9 cellular contexts compared by ENCODE assay signal in the genomic region with DNA sequence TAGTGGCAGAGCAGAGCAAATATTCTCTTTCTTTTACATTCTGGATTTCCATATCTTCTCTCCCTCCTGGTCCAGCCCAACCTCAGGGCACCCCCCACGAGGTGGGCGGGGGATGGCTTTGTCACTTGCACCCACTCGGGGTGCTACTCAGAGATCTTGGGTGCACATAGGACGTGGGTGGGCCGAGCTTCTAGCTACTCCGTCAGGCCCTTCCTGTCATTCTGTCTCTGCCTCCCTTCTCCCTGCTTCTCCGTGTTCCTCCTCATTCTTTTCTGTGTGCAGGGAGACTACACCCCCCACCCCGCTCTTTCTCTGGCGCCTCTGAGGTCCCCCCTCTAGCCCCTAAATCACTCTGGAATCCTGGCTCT. TPM values are rescaled to one million over a fixed set of nuclear protein-coding genes. Genes with fewer than 3 reads are reported as not detected.
A peak's percentile ranks its signal among the peaks of the same experiment; 100 is the strongest.
DNase-seq lines count a peak whose midpoint lies in the region; ATAC-seq and TF ChIP-seq lines count a peak whose summit lies in the region.
"Had no signal": no experiment of that assay in that cellular context is flagged by ENCODE, and none has a peak within 500 bp of the region (broad histone marks: within the 10 kb centered on the region; RNA-seq: fewer than 3 reads in every experiment).

No MANE protein-coding gene starts in this region.

- TF ChIP-seq CTCF in heart right ventricle (IDR thresholded peaks at IDR 0.05) (no peak), coronary artery (IDR thresholded peaks at IDR 0.05) (no peak)

- intact Hi-C loops in heart right ventricle (cut with DNase I) (loop anchor here in 1 of 10 donors (2.0 kb wide), 1 partner anchor 16 kb away; no protein-coding TSS in a partner anchor), Right ventricle myocardium inferior (cut with DNase I) (no loop called here), aorta (cut with DNase I) (loop anchor here in 1 of 2 donors (2.0 kb wide), 1 partner anchor 50 kb away; no protein-coding TSS in a partner anchor)

- no peaks in the 10 kb centered on the region for H3K27me3 ChIP-seq in heart right ventricle
- H3K27me3 ChIP-seq in muscle layer of duodenum (ENCODE audit: low read depth, low read length): no peaks in the 10 kb centered on the region
- no peaks in the 10 kb centered on the region for H3K27me3 ChIP-seq in aorta (ENCODE audit: control insufficient read depth in 1 of 2, insufficient read depth in 2 of 2, low read length in 1 of 2)

- H3K4me1 ChIP-seq in heart right ventricle: peaks cover 20 to 61% (median 49%) of the 10 kb centered on the region in 9 donors
- H3K4me1 ChIP-seq in muscle layer of duodenum (ENCODE audit: control insufficient read depth in 1 of 2, insufficient read depth in 2 of 2, low read length in 2 of 2): peaks cover 0 to 26% of the 10 kb centered on the region in 2 donors
- no peaks in the 10 kb centered on the region for H3K4me1 ChIP-seq in aorta (ENCODE audit: control insufficient read depth in 1 of 2, insufficient read depth in 2 of 2, low read length in 2 of 2)

- H3K4me3 ChIP-seq in heart right ventricle (peak overlapping the region in 8 of 10 donors; percentile 4 to 41 (median 32)), coronary artery (peak overlapping the region; percentile 71), muscle layer of duodenum (ENCODE audit: low read depth in 1 of 2, low read length in 2 of 2) (peak overlapping the region; percentile 26 to 43), aorta (ENCODE audit: low read length in 2 of 2) (peak overlapping the region in 1 of 2 donors; percentile 15)

- 37 to 45% methylated on average over 9 of the region's 9 CpGs for WGBS in heart right ventricle, 2 donors
- 3 to 9% methylated on average over 9 of the region's 9 CpGs for WGBS in aorta, 2 donors

- ATAC-seq in heart right ventricle (peak in 5 of 8 donors; percentile 1 to 15 (median 3)), Right ventricle myocardium inferior (no peak), aorta (ENCODE audit: low FRiP score) (peak; percentile 20), HG02798 (IDR thresholded peaks at IDR 0.05; ENCODE audit: poor library complexity, unreplicated experiment) (no peak)

- H3K27ac ChIP-seq in heart right ventricle (peak overlapping the region; percentile 59 to 95 (median 82)), coronary artery (peak overlapping the region; percentile 90 to 98), muscle layer of duodenum (ENCODE audit: low read length) (peak overlapping the region; percentile 51), aorta (ENCODE audit: low read depth in 1 of 2, low read length in 2 of 2) (peak overlapping the region; percentile 74 to 96)

- DNase-seq in heart right ventricle (no peak), Right ventricle myocardium inferior (ENCODE audit: missing footprints) (no peak), coronary artery (ENCODE audit: low spot score) (no peak), aorta (peak in 1 of 2 donors; percentile 57), NCI-H1436 (lab: John Stamatoyannopoulos, UW) (no peak)
- DNase-seq in stimulated activated CD4-positive, alpha-beta T cell treated with anti-CD3 and anti-CD28 coated beads, Interleukin-2, amount 100 ng/mL, for 48 hours: no peak
- DNase-seq: KG1 had no signal

- H3K9me3 ChIP-seq in heart right ventricle (no peaks in the 10 kb centered on the region), muscle layer of duodenum (ENCODE audit: control insufficient read depth in 1 of 2, low read length in 2 of 2) (no peaks in the 10 kb centered on the region), aorta (ENCODE audit: control insufficient read depth, low read length) (no peaks in the 10 kb centered on the region)

- H3K36me3 ChIP-seq in heart right ventricle (peaks cover 0 to 64% (median 15%) of the 10 kb centered on the region in 9 donors), muscle layer of duodenum (ENCODE audit: control insufficient read depth in 1 of 2, insufficient read depth in 2 of 2, low read length in 2 of 2) (peaks cover 19 to 34% of the 10 kb centered on the region in 2 donors), aorta (ENCODE audit: control insufficient read depth in 1 of 2, insufficient read depth in 2 of 2, low read length in 1 of 2) (no peaks in the 10 kb centered on the region)

RNA-seq across cellular contexts. Expression of gene PCDHGC5, which starts 19.5 kb away (rescaled TPM):
- 1 to 10 TPM; 2.2 to 4.9 (median 3.3) TPM for total RNA-seq in heart right ventricle
- polyA plus RNA-seq in heart right ventricle: 10 to 100 TPM in 1 of 2 donors, under 1 TPM in 1; 0.38 to 10.2 TPM
- 2.4 TPM for total RNA-seq in Right ventricle myocardium inferior
- total RNA-seq in aorta: 1 to 10 TPM; 2.8 to 6.3 TPM
- under 1 TPM; 0.25 to 0.84 TPM for polyA plus RNA-seq in aorta

RNA-seq across cellular contexts. Expression of gene PCDHGC4, which starts 23.6 kb away (rescaled TPM):
- 1 to 10 TPM; 1.7 to 4.3 (median 3.1) TPM for total RNA-seq in heart right ventricle
- 1 to 10 TPM in 1 of 2 donors, under 1 TPM in 1; 0.12 to 5.0 TPM for polyA plus RNA-seq in heart right ventricle
- total RNA-seq in Right ventricle myocardium inferior: 2.4 TPM
- 1 to 10 TPM; 2.8 to 6.1 TPM for total RNA-seq in aorta
- under 1 TPM; 0.05 to 0.38 TPM for polyA plus RNA-seq in aorta

RNA-seq across cellular contexts. Expression of gene PCDHGC3, which starts 32.7 kb away (rescaled TPM):
- 10 to 100 TPM; 12.8 to 19.5 (median 15.9) TPM for total RNA-seq in heart right ventricle
- polyA plus RNA-seq in heart right ventricle: 10 to 100 TPM; 43.4 to 48.6 TPM
- 22.5 TPM for total RNA-seq in Right ventricle myocardium inferior
- total RNA-seq in aorta: 100 to 1,000 TPM in 1 of 2 donors, 10 to 100 TPM in 1; 67.3 to 116 TPM
- 10 to 100 TPM; 23.9 to 99.0 TPM for polyA plus RNA-seq in aorta

Comparison
In these comparisons a context has a peak if more than half of its experiments do, and no peak if none do; other contexts are left out.
1. ATAC-seq: peak in heart right ventricle (5 of 8) and aorta (single experiment); none in Right ventricle myocardium inferior (single experiment) and HG02798 (single experiment).
2. Peak in every context shown above with its lines, with median percentiles within 50 percentile points of each other: H3K27ac ChIP-seq.